Comparison of ENCODE assay signal across 31 cellular contexts in the genomic region with DNA sequence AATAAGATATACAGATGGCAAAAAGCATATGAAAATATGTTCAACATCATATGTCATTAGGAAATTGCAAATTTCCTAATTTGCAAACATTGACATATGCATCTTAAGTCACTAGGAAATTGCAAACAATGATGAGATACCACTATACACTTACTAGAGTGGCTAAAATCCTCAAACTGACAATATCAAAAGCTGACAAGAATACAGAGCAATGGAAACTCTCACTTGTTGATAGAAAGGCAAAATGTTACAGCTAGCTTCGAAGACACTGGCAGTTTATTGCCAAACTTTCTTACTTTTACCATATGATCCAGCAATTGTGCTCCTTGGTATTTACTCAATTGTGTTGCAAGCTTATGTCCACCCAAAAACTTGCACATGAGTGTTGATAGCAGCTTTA.
"Had no signal": no experiment of that assay in that cellular context is flagged by ENCODE, and none has a peak within 500 bp of the region (broad histone marks: within the 10 kb centered on the region; RNA-seq: fewer than 3 reads in every experiment).

No MANE protein-coding gene starts in this region.

- H3K79me2 ChIP-seq: parathyroid adenoma had no signal

- DNase-seq: naive thymus-derived CD4-positive, alpha-beta T cell; natural killer cell; occipital lobe; ovary; psoas muscle; right cardiac atrium; spleen; stimulated activated CD4-positive, alpha-beta T cell treated with anti-CD3 and anti-CD28 coated beads, Interleukin-12 subunit alpha, Interleukin-12 subunit beta, amount 100 ng/mL, for 4 hours; stimulated activated CD4-positive, alpha-beta T cell treated with anti-CD3 and anti-CD28 coated beads, Interleukin-1b, Interleukin-23, amount 100 ng/mL, for 48 hours; stimulated activated CD4-positive, alpha-beta T cell treated with anti-CD3 and anti-CD28 coated beads, Interleukin-4, amount 100 ng/mL, for 1 hour; stimulated activated CD4-positive, alpha-beta T cell treated with anti-CD3 and anti-CD28 coated beads, Interleukin-4, amount 100 ng/mL, for 4 hours; stimulated activated CD8-positive, alpha-beta memory T cell treated with anti-CD3 and anti-CD28 coated beads, Interleukin-4, amount 100 ng/mL, for 48 hours; stimulated activated naive CD4-positive, alpha-beta T cell; stimulated activated naive CD8-positive, alpha-beta T cell treated with anti-CD3 and anti-CD28 coated beads, Interleukin-15, amount 100 ng/mL, for 72 hours; stimulated activated naive CD8-positive, alpha-beta T cell treated with anti-CD3 and anti-CD28 coated beads, Interleukin-15, Interleukin-2, amounts not matched to agents 100 U/mL and 50 U/mL, for 24 hours; substantia nigra; testis; transverse colon; upper lobe of right lung had no signal

- H3K4me3 ChIP-seq: neural progenitor cell, ovary, psoas muscle, skin epidermis, smooth muscle cell, spleen, suprapubic skin, testis, tibial artery, transverse colon, upper lobe of right lung, uterus had no signal

- H3K27ac Mint-ChIP-seq: natural killer cell; nephron; neural progenitor cell; progenitor cell of endocrine pancreas; stimulated activated memory B cell treated with anti-CD40 and anti-IgM and Interleukin-4, amounts not matched to agents 10 μg/mL and 1 μg/mL and 100 μg/mL, for 72 hours; stimulated activated naive CD8-positive, alpha-beta T cell treated with anti-CD3 and anti-CD28 coated beads, Interleukin-15, amount 100 ng/mL, for 72 hours; type B pancreatic cell had no signal

- H3K36me3 ChIP-seq: neural progenitor cell, ovary, spleen, suprapubic skin, tibial artery, transverse colon, upper lobe of right lung had no signal

- H3K36me3 Mint-ChIP-seq: natural killer cell; stimulated activated memory B cell treated with anti-CD40 and anti-IgM and Interleukin-4, amounts not matched to agents 10 μg/mL and 1 μg/mL and 100 μg/mL, for 72 hours; type B pancreatic cell had no signal

- H3K4me1 ChIP-seq: neural progenitor cell, psoas muscle, uterus had no signal

- ATAC-seq: naive thymus-derived CD4-positive, alpha-beta T cell; natural killer cell; psoas muscle; right cardiac atrium; sciatic nerve; stimulated activated memory B cell treated with anti-CD40 and anti-IgM and Interleukin-4, amounts not matched to agents 10 μg/mL and 1 μg/mL and 100 μg/mL, for 72 hours; stimulated activated naive CD8-positive, alpha-beta T cell treated with anti-CD3 and anti-CD28 coated beads, Interleukin-15, amount 100 ng/mL, for 72 hours; stimulated activated naive CD8-positive, alpha-beta T cell treated with anti-CD3 and anti-CD28 coated beads, Interleukin-15, Interleukin-2, amounts not matched to agents 100 U/mL and 50 U/mL, for 24 hours; upper lobe of right lung had no signal

- H3K27ac ChIP-seq: neural progenitor cell, ovary, parathyroid adenoma, psoas muscle, skin epidermis, spleen, suprapubic skin, testis, tibial artery, transverse colon, upper lobe of right lung, uterus had no signal

- H3K9ac ChIP-seq: neural progenitor cell, parathyroid adenoma had no signal

- H3K4me2 ChIP-seq: neural progenitor cell, smooth muscle cell had no signal

- H3K9me3 ChIP-seq: ovary, psoas muscle, spleen, suprapubic skin, testis, tibial artery, transverse colon, upper lobe of right lung, uterus had no signal

- H3K27me3 Mint-ChIP-seq: progenitor cell of endocrine pancreas; stimulated activated memory B cell treated with anti-CD40 and anti-IgM and Interleukin-4, amounts not matched to agents 10 μg/mL and 1 μg/mL and 100 μg/mL, for 72 hours had no signal

- H3K27me3 ChIP-seq: ovary, spleen, suprapubic skin, testis, tibial artery, transverse colon, upper lobe of right lung, uterus had no signal

- H3K9me3 Mint-ChIP-seq: type B pancreatic cell had no signal

- H3K4me3 Mint-ChIP-seq: naive thymus-derived CD4-positive, alpha-beta T cell; natural killer cell; nephron; neural progenitor cell; stimulated activated memory B cell treated with anti-CD40 and anti-IgM and Interleukin-4, amounts not matched to agents 10 μg/mL and 1 μg/mL and 100 μg/mL, for 72 hours; stimulated activated naive CD8-positive, alpha-beta T cell treated with anti-CD3 and anti-CD28 coated beads, Interleukin-15, amount 100 ng/mL, for 72 hours; type B pancreatic cell had no signal

- H2AFZ ChIP-seq: neural progenitor cell, parathyroid adenoma had no signal
